ENCODE assay signal across 8 cellular contexts in genomic region chr2:200944467-200945394, GRCh38. TPM values are rescaled to one million over a fixed set of nuclear protein-coding genes. Genes with fewer than 3 reads are reported as not detected.
DNase-seq lines count a peak whose midpoint lies in the region; ATAC-seq and TF ChIP-seq lines count a peak whose summit lies in the region.

No MANE protein-coding gene starts in this region.

- peak overlapping the region; percentile 45 for H3K4me3 Mint-ChIP-seq in Calu3 (ENCODE audit: low read depth, unreplicated experiment)

- peak overlapping the region; percentile 57; the same call in 1 of the 2 replicates for H3K27ac ChIP-seq in Panc1 (ENCODE audit: low read length)

- peaks cover 10% of the 10 kb centered on the region for H3K4me1 ChIP-seq in Panc1 (ENCODE audit: control insufficient read depth, insufficient read depth, low read length)

- no peak for TF ChIP-seq CTCF in Calu3 (IDR thresholded peaks at IDR 0.05; ENCODE audit: unreplicated experiment)
- no peak for TF ChIP-seq CTCF in Panc1 (IDR thresholded peaks at IDR 0.05)
- no peak for TF ChIP-seq CTCF in astrocyte of the spinal cord (IDR thresholded peaks at IDR 0.05; ENCODE audit: low read depth, low read length)

- peaks cover 36% of the 10 kb centered on the region for H3K4me1 Mint-ChIP-seq in Calu3 (ENCODE audit: low read depth, unreplicated experiment)

- H3K9me3 ChIP-seq in Panc1 (ENCODE audit: control insufficient read depth, insufficient read depth, low read depth, low read length) = no peaks in the 10 kb centered on the region

- H3K36me3 Mint-ChIP-seq in Calu3 (ENCODE audit: insufficient read depth, unreplicated experiment) = peaks cover 75% of the 10 kb centered on the region

- H3K27ac Mint-ChIP-seq in Calu3 (ENCODE audit: unreplicated experiment) = peak overlapping the region; percentile 97

- H3K27me3 ChIP-seq in Panc1 (ENCODE audit: control insufficient read depth, insufficient read depth, low read length) (no peaks in the 10 kb centered on the region), H7 (ENCODE audit: control insufficient read depth, insufficient read depth, low read length) (no peaks in the 10 kb centered on the region)

- BruUV-seq in Calu3 (replicated peaks; lab: Mats Ljungman, UMichigan) (no TSS peak), Panc1 (replicated peaks; lab: Mats Ljungman, UMichigan) (no TSS peak)

- H3K36me3 ChIP-seq in Panc1 (ENCODE audit: control insufficient read depth, insufficient read depth, low read length) (peaks cover 33% of the 10 kb centered on the region; the same call in 1 of the 2 replicates), H7 (replicated peaks; ENCODE audit: control insufficient read depth, insufficient read depth, low read length) (peaks cover 25% of the 10 kb centered on the region)

- CTCF ChIA-PET in Calu3 (lab: Charles Lee) (interaction anchor here (1.0 to 1.2 kb wide), 3 partner anchors 22 to 238 kb away, joined by 4 to 7 read pairs (median 4); partner anchors contain the start of gene CASP10), Panc1 (lab: Charles Lee) (no interaction called here)

- in situ Hi-C loops in Panc1 (cut with HindIII; ENCODE audit: low pct_unique_long_range_greater_than_20kb, low sequenced_read_pairs) = no loop called here
- in situ Hi-C loops in astrocyte of the spinal cord (cut with HindIII; ENCODE audit: low sequenced_read_pairs) = no loop called here

- H3K4me3 ChIP-seq in Panc1 (ENCODE audit: low read depth in 2 of 2, low read length in 2 of 2) = no peak overlapping the region
- no peak overlapping the region for H3K4me3 ChIP-seq in astrocyte of the spinal cord (ENCODE audit: low read depth, low read length)
- no peak overlapping the region for H3K4me3 ChIP-seq in skeletal muscle cell (ENCODE audit: low read depth, low read length)
- H3K4me3 ChIP-seq in H7 (ENCODE audit: insufficient read depth, low read depth, low read length) = no peak overlapping the region

- H3K27me3 Mint-ChIP-seq in Calu3 (ENCODE audit: unreplicated experiment) = no peaks in the 10 kb centered on the region

- intact Hi-C loops in Calu3 (cut with micrococcal nuclease; ENCODE audit: unreplicated experiment) (loop anchor here (1.0 kb wide), 1 partner anchor 233 kb away; no protein-coding TSS in a partner anchor), Panc1 (cut with micrococcal nuclease; ENCODE audit: unreplicated experiment) (no loop called here), posterior cingulate gyrus (cut with DNase I) (no loop called here)

- DNase-seq in Calu3 (peak; percentile 75), Panc1 (ENCODE audit: low read depth, low spot score) (peak; percentile 91), astrocyte of the spinal cord (ENCODE audit: low read depth, low spot score) (peak; percentile 93), skeletal muscle cell (ENCODE audit: low read depth) (peak; percentile 68), H7 (no peak), NCI-H526 (lab: John Stamatoyannopoulos, UW) (no peak), posterior cingulate gyrus (no peak)

- POLR2A ChIA-PET in Panc1 (lab: Charles Lee) = interaction anchor here (0.5 to 0.6 kb wide), 3 partner anchors 37 to 124 kb away, joined by 3 to 7 read pairs (median 3); no protein-coding TSS in a partner anchor

- peak; percentile 95 for ATAC-seq in Panc1
- no peak for ATAC-seq in GM19328 (IDR thresholded peaks at IDR 0.05; ENCODE audit: unreplicated experiment)

- no peaks in the 10 kb centered on the region for H3K9me3 Mint-ChIP-seq in Calu3 (ENCODE audit: low read depth, unreplicated experiment)

RNA-seq across cellular contexts. Expression of gene ORC2, which starts 18.7 kb away (rescaled TPM):
- total RNA-seq in Calu3 (2022) = 38.8 and 49.6 TPM in 2 replicates
- total RNA-seq in Panc1 (2021; ENCODE audit: unreplicated experiment) = 41.8 TPM
- polyA plus RNA-seq in Panc1 (2012; ENCODE audit: insufficient read length) = 17.7 TPM
- total RNA-seq in H7 (2014; rRNA removed; shearing (Covaris generic)) = 24.3 and 44.7 TPM in 2 replicates

RNA-seq across cellular contexts. Expression of gene NIF3L1, which starts 55.6 kb away (rescaled TPM):
- 38.4 and 39.7 TPM in 2 replicates for total RNA-seq in Calu3 (2022)
- total RNA-seq in Panc1 (2021; ENCODE audit: unreplicated experiment) = 37.4 TPM
- polyA plus RNA-seq in Panc1 (2012; ENCODE audit: insufficient read length) = 28.4 TPM
- total RNA-seq in H7 (2014; rRNA removed; shearing (Covaris generic)) = 73.9 and 91.9 TPM in 2 replicates

RNA-seq across cellular contexts. Expression of gene PPIL3, which starts 55.9 kb away (rescaled TPM):
- total RNA-seq in Calu3 (2022) (28.0 and 31.5 TPM in 2 replicates), Panc1 (2021; ENCODE audit: unreplicated experiment) (12.2 TPM)
- 7.7 TPM for polyA plus RNA-seq in Panc1 (2012; ENCODE audit: insufficient read length)
- 33.4 and 34.6 TPM in 2 replicates for total RNA-seq in H7 (2014; rRNA removed; shearing (Covaris generic))

Comparison
In these comparisons a context has a peak if more than half of its experiments do, and no peak if none do; other contexts are left out.
1. DNase-seq: peak in Calu3 (single experiment), Panc1 (single experiment), astrocyte of the spinal cord (single experiment) and skeletal muscle cell (single experiment); none in H7 (single experiment), NCI-H526 (0 of 2) and posterior cingulate gyrus (0 of 10).